In genomic region chr6:34355889-34356288, GRCh38 we compare ENCODE assay signal across 24 cellular contexts.
"Had no signal": no experiment of that assay in that cellular context is flagged by ENCODE, and none has a peak within 500 bp of the region (broad histone marks: within the 10 kb centered on the region; RNA-seq: fewer than 3 reads in every experiment).

No MANE protein-coding gene starts in this region.

- DNase-seq: cortex of kidney; effector memory CD8-positive, alpha-beta T cell; erythroblast; esophagus squamous epithelium; foreskin melanocyte; hypothalamus; immature natural killer cell; islet precursor cell; kidney glomerular epithelial cell; left colon; left ventricle myocardium superior; lower lobe of right lung; natural killer cell; pancreas; sigmoid colon; stimulated activated CD4-positive, alpha-beta T cell treated with anti-CD3 and anti-CD28 coated beads, Interleukin-2, amount 100 ng/mL, for 24 hours; stimulated activated CD4-positive, alpha-beta T cell treated with anti-CD3 and anti-CD28 coated beads, Interleukin-4, amount 100 ng/mL, for 24 hours; stimulated activated naive CD4-positive, alpha-beta T cell treated with Interleukin-2 at 50 U/mL for 16 hours; stomach; thyroid gland; trophoblast cell had no signal

- H3K27me3 Mint-ChIP-seq: effector memory CD8-positive, alpha-beta T cell had no signal

- ATAC-seq: effector memory CD8-positive, alpha-beta T cell; left colon; left ventricle myocardium superior; lower lobe of right lung; natural killer cell; pancreas; stimulated activated effector memory CD8-positive, alpha-beta T cell treated with anti-CD3 and anti-CD28 coated beads, Interleukin-12 subunit alpha, Interleukin-12 subunit beta, amount 100 ng/mL, for 72 hours had no signal

- H3K27me3 ChIP-seq: esophagus squamous epithelium, pancreas, sigmoid colon, stomach, thyroid gland, vagina had no signal

- H3K36me3 Mint-ChIP-seq: immature natural killer cell; natural killer cell; stimulated activated effector memory CD8-positive, alpha-beta T cell treated with anti-CD3 and anti-CD28 coated beads, Interleukin-12 subunit alpha, Interleukin-12 subunit beta, amount 100 ng/mL, for 72 hours had no signal

- H3K27ac Mint-ChIP-seq: effector memory CD8-positive, alpha-beta T cell; immature natural killer cell; natural killer cell; stimulated activated effector memory CD8-positive, alpha-beta T cell treated with anti-CD3 and anti-CD28 coated beads, Interleukin-12 subunit alpha, Interleukin-12 subunit beta, amount 100 ng/mL, for 72 hours had no signal

- H3K27ac ChIP-seq: esophagus squamous epithelium, lower lobe of right lung, pancreas, sigmoid colon, stomach, thyroid gland, vagina had no signal

- H3K9me3 ChIP-seq: esophagus squamous epithelium, lower lobe of right lung, pancreas, sigmoid colon, stomach, thyroid gland, vagina had no signal

- H3K36me3 ChIP-seq: esophagus squamous epithelium, lower lobe of right lung, pancreas, sigmoid colon, stomach, thyroid gland, vagina had no signal

- H3K9me3 Mint-ChIP-seq: effector memory CD8-positive, alpha-beta T cell; immature natural killer cell; natural killer cell; stimulated activated effector memory CD8-positive, alpha-beta T cell treated with anti-CD3 and anti-CD28 coated beads, Interleukin-12 subunit alpha, Interleukin-12 subunit beta, amount 100 ng/mL, for 72 hours had no signal

- H3K4me3 ChIP-seq: esophagus squamous epithelium, lower lobe of right lung, pancreas, sigmoid colon, stomach, thyroid gland, vagina had no signal

- H3K4me3 Mint-ChIP-seq: effector memory CD8-positive, alpha-beta T cell; immature natural killer cell; natural killer cell; stimulated activated effector memory CD8-positive, alpha-beta T cell treated with anti-CD3 and anti-CD28 coated beads, Interleukin-12 subunit alpha, Interleukin-12 subunit beta, amount 100 ng/mL, for 72 hours had no signal

- FAIRE-seq: endometrium, pancreas had no signal
